27 cellular contexts compared by ENCODE assay signal in the genomic region with DNA sequence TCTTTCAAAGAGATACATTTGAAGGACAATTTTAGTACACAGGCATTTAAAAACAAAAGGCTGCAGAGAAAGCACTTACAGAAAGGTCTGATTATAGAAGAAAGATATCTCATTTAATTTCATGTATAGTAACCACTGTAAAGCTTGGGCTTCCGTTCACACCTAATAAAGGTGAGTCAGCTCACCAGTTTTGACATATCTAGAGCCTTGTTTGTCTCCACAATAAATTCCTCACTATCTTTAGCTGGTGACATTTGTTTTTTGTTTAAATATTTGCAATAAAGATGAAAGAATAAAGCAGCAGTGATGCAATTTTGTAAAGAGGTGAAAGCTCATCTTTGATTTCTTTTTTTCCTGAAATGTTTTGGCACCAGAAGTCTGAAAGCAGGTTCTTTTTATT. TPM values are rescaled to one million over a fixed set of nuclear protein-coding genes. Genes with fewer than 3 reads are reported as not detected.
A peak's percentile ranks its signal among the peaks of the same experiment; 100 is the strongest.
DNase-seq lines count a peak whose midpoint lies in the region; ATAC-seq and TF ChIP-seq lines count a peak whose summit lies in the region.
"Had no signal": no experiment of that assay in that cellular context is flagged by ENCODE, and none has a peak within 500 bp of the region (broad histone marks: within the 10 kb centered on the region; RNA-seq: fewer than 3 reads in every experiment).

No MANE protein-coding gene starts in this region.

- H3K27ac ChIP-seq in endodermal cell (ENCODE audit: low read depth, low read length) (no peak overlapping the region), neural progenitor cell (no peak overlapping the region), coronary artery (no peak overlapping the region)
- H3K27ac ChIP-seq: HL-60, left lung, Peyer's patch had no signal

- no peak for TF ChIP-seq CTCF in BE2C (IDR thresholded peaks at IDR 0.05; ENCODE audit: low read depth, low read length)
- no peak for TF ChIP-seq CTCF in endodermal cell (conservative IDR thresholded peaks at IDR 0.05)
- no peak for TF ChIP-seq CTCF in neural progenitor cell (IDR thresholded peaks at IDR 0.05)
- no peak for TF ChIP-seq CTCF in GM13977 (IDR thresholded peaks at IDR 0.05; ENCODE audit: extremely low read depth, insufficient read depth, missing control alignments)
- no peak for TF ChIP-seq CTCF in coronary artery (IDR thresholded peaks at IDR 0.05)

- H3K27me3 Mint-ChIP-seq in endodermal cell (ENCODE audit: insufficient read depth) (peaks cover 76% of the 10 kb centered on the region), neural progenitor cell (ENCODE audit: insufficient read depth, low read depth) (peaks cover 43% of the 10 kb centered on the region)

- H3K36me3 Mint-ChIP-seq in endodermal cell (ENCODE audit: low read depth) (no peaks in the 10 kb centered on the region), neural progenitor cell (no peaks in the 10 kb centered on the region)

- H3K4me1 ChIP-seq in BE2C (no peaks in the 10 kb centered on the region), endodermal cell (ENCODE audit: control insufficient read depth, insufficient read depth, low read length) (no peaks in the 10 kb centered on the region), neural progenitor cell (peaks cover 17% of the 10 kb centered on the region)

- no peak overlapping the region for H3K27ac Mint-ChIP-seq in endodermal cell
- H3K27ac Mint-ChIP-seq in neural progenitor cell, result no peak overlapping the region
- H3K27ac Mint-ChIP-seq: activated CD4-positive, alpha-beta memory T cell treated with anti-CD3 and anti-CD28 coated beads, Interleukin-2, amount 10 ng/mL, durations not matched to agents 7 days and 5 days; dendritic cell treated with granulocyte-macrophage colony-stimulating factor and Interleukin-4, amounts not matched to agents 40 ng/mL and 50 ng/mL, for 4 days; HFFc6; IgD-negative memory B cell had no signal

- H3K36me3 ChIP-seq in BE2C (no peaks in the 10 kb centered on the region), MG63 (peaks cover 15% of the 10 kb centered on the region), endodermal cell (ENCODE audit: control insufficient read depth, insufficient read depth, low read length) (no peaks in the 10 kb centered on the region), neural progenitor cell (no peaks in the 10 kb centered on the region)
- H3K36me3 ChIP-seq: left lung, Peyer's patch, tibial nerve had no signal

- H3K27me3 ChIP-seq in BE2C (peaks cover 44% of the 10 kb centered on the region), MG63 (no peaks in the 10 kb centered on the region), endodermal cell (ENCODE audit: control insufficient read depth, insufficient read depth, low read length, poor library complexity, severe bottlenecking) (peaks cover 68% of the 10 kb centered on the region), neural progenitor cell (peaks cover 83% of the 10 kb centered on the region)

- H3K9ac ChIP-seq in endodermal cell (ENCODE audit: extremely low read depth, low read length, poor library complexity, severe bottlenecking) (no peak overlapping the region), neural progenitor cell (no peak overlapping the region)

- no peak for ATAC-seq in HG02571 (IDR thresholded peaks at IDR 0.05; ENCODE audit: unreplicated experiment)

- no peaks in the 10 kb centered on the region for H3K79me2 ChIP-seq in neural progenitor cell (ENCODE audit: low read depth)

- no peak overlapping the region for H3K4me3 Mint-ChIP-seq in endodermal cell
- H3K4me3 Mint-ChIP-seq in neural progenitor cell, result peak overlapping the region; percentile 88
- H3K4me3 Mint-ChIP-seq: activated CD4-positive, alpha-beta memory T cell treated with anti-CD3 and anti-CD28 coated beads, Interleukin-2, amount 10 ng/mL, durations not matched to agents 7 days and 5 days; dendritic cell treated with granulocyte-macrophage colony-stimulating factor and Interleukin-4, amounts not matched to agents 40 ng/mL and 50 ng/mL, for 4 days; IgD-negative memory B cell had no signal

- peaks cover 15% of the 10 kb centered on the region for H3F3A ChIP-seq in neural progenitor cell (ENCODE audit: low read depth)

- H3K9me3 ChIP-seq in BE2C (no peaks in the 10 kb centered on the region), MG63 (no peaks in the 10 kb centered on the region), endodermal cell (ENCODE audit: control insufficient read depth, low read length) (no peaks in the 10 kb centered on the region), neural progenitor cell (ENCODE audit: low read depth) (no peaks in the 10 kb centered on the region)
- H3K9me3 ChIP-seq: left lung, Peyer's patch, tibial nerve had no signal

- peaks cover 19% of the 10 kb centered on the region for H3K4me1 Mint-ChIP-seq in endodermal cell
- H3K4me1 Mint-ChIP-seq in neural progenitor cell, result peaks cover 19% of the 10 kb centered on the region

- in situ Hi-C loops in GM13977 (cut with MboI; ENCODE audit: low pct_unique_long_range_greater_than_20kb, low sequenced_read_pairs, unreplicated experiment), result no loop called here

- H3K4me3 ChIP-seq in BE2C (ENCODE audit: low read depth, low read length) (peak overlapping the region; percentile 4; the same call in 1 of the 2 replicates), MG63 (peak overlapping the region; percentile 81), endodermal cell (ENCODE audit: low read length) (peak overlapping the region; percentile 79), neural progenitor cell (no peak overlapping the region), coronary artery (no peak overlapping the region)
- H3K4me3 ChIP-seq: left lung had no signal

- DNase-seq in BE2C (no peak), MG63 (no peak), endodermal cell (no peak), neural progenitor cell (ENCODE audit: low spot score) (no peak), GM13977 (ENCODE audit: low spot score) (no peak), GOT3 (lab: John Stamatoyannopoulos, UW) (no peak), coronary artery (ENCODE audit: low spot score) (no peak)
- DNase-seq: ACHN; activated CD4-positive, alpha-beta memory T cell treated with anti-CD3 and anti-CD28 coated beads, Interleukin-2, amount 10 ng/mL, durations not matched to agents 7 days and 5 days; activated CD8-positive, alpha-beta memory T cell treated with anti-CD3 and anti-CD28 coated beads, Interleukin-2, amount 50 U/mL, for 48 hours; activated naive CD4-positive, alpha-beta T cell treated with anti-CD3 and anti-CD28 coated beads, Interleukin-2, amount 50 U/mL, for 16 hours; central memory CD4-positive, alpha-beta T cell; GDM1; HFFc6; mesenchymal stem cell; NCI-H1105; NCI-H187 treated with DMSO at 0.1 percent for 48 hours; Peyer's patch; stimulated activated CD4-positive, alpha-beta T cell treated with anti-CD3 and anti-CD28 coated beads, Interleukin-2, amount 100 ng/mL, for 24 hours had no signal

- H4K20me1 ChIP-seq in neural progenitor cell (ENCODE audit: low read depth), result peaks cover 15% of the 10 kb centered on the region

- no peak overlapping the region for H2AFZ ChIP-seq in neural progenitor cell (replicated peaks)

- no peak overlapping the region for H3K4me2 ChIP-seq in neural progenitor cell

- no peaks in the 10 kb centered on the region for H3K9me3 Mint-ChIP-seq in endodermal cell
- H3K9me3 Mint-ChIP-seq in neural progenitor cell, result no peaks in the 10 kb centered on the region
- H3K9me3 Mint-ChIP-seq: activated CD4-positive, alpha-beta memory T cell treated with anti-CD3 and anti-CD28 coated beads, Interleukin-2, amount 10 ng/mL, durations not matched to agents 7 days and 5 days; HFFc6 had no signal

- WGBS in endodermal cell (ENCODE audit: insufficient coverage in 1 of 2, insufficient read length in 1 of 2), 2 experiments, result 73% methylated on average over 1 of the region's 1 CpG; no CpG with 5 or more reads in 1 of the 2 experiments

RNA-seq across cellular contexts. Expression of gene EPHA5, which starts 1.1 kb away (rescaled TPM):
- polyA plus RNA-seq in BE2C (2012; ENCODE audit: insufficient read depth, insufficient read length, low read depth), result 0.76 TPM
- 15.2 and 22.4 TPM in 2 replicates for total RNA-seq in MG63 (2014; rRNA removed; shearing (Covaris generic); ENCODE audit: low replicate concordance)
- total RNA-seq in endodermal cell (under 1 TPM in 1 of 2 donors, not detected in 1; 0.09 TPM), neural progenitor cell (ENCODE audit: low replicate concordance) (not detected in 2 replicates)
- 0.96 TPM for polyA plus RNA-seq in endodermal cell (2013, experiment 1 of 2)
- 0.91 TPM for polyA plus RNA-seq in endodermal cell (2013, experiment 2 of 2)
- total RNA-seq: activated CD4-positive, alpha-beta memory T cell treated with anti-CD3 and anti-CD28 coated beads, Interleukin-2, amount 10 ng/mL, durations not matched to agents 7 days and 5 days; HFFc6; left lung; T-helper 1 cell treated with Interleukin-12 subunit alpha and Interleukin-12 subunit beta and Interleukin-4 antibody, amounts not matched to agents 30 ng/mL and 1 ng/mL, for 36 hours had no signal
- polyA plus RNA-seq: IgD-negative memory B cell, smooth muscle cell had no signal

Comparison
In these comparisons a context has a peak if more than half of its experiments do, and no peak if none do; other contexts are left out.
1. H3K4me3 ChIP-seq: peak in BE2C (single experiment), MG63 (single experiment) and endodermal cell (single experiment); none in neural progenitor cell (single experiment) and coronary artery (single experiment).
2. RNA of gene EPHA5, which starts 1.1 kb away (total RNA-seq): 15.2 to 22.4 TPM in MG63; 0.09 TPM in endodermal cell and not detected in neural progenitor cell; every median in the first group is over 10 times any median in the second.